In the genomic region with DNA sequence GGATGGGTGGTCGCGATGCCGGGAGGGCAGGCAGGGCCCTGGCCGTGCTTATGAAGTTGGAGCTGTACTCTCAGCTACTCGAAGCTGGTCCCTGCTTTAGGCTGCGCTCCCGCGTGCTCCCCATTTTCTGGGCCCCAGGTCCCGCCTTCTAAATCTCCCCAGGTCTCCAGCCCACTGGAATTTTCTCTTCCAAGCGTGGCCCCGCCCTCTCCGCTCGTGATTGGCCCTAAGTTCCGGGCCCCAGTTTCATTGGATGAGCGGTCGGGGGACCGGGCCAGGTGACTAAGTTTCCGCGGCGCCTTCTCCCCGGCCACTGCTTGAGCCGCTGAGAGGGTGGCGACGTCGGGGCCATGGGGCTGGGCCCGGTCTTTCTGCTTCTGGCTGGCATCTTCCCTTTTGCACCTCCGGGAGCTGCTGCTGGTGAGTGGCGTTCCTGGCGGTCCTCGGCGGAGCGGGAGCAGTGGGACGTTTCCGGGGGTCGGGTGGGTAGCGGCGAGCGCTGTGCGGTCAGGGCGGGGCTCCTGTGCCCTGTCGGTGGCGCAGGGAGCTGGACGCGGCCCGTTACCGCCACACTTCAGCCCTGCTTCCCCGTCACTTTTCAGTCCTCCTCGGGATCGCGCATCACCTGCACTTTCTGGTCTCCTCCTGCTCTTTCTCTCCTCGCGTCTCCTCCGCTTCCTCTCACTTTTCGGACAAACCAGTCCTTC, we compare ENCODE assay signal across 8 cellular contexts. TPM values are rescaled to one million over a fixed set of nuclear protein-coding genes. Genes with fewer than 3 reads are reported as not detected.
DNase-seq lines count a peak whose midpoint lies in the region; ATAC-seq and TF ChIP-seq lines count a peak whose summit lies in the region.

A gene (plus strand): TSS at position 313 of the 707 bp plus-strand sequence. CDS start 38 bp downstream, at position 351.

- ATAC-seq in CD4-positive, CD25-positive, alpha-beta regulatory T cell (ENCODE audit: low read depth in 2 of 2): peak; percentile 54 to 57
- peak; percentile 55 for ATAC-seq in GM21390 (IDR thresholded peaks at IDR 0.05; ENCODE audit: unreplicated experiment)

- no peaks in the 10 kb centered on the region for H4K20me1 ChIP-seq in KMS-11 (ENCODE audit: insufficient read depth)

- peaks cover 60% of the 10 kb centered on the region for H3K4me1 ChIP-seq in CD4-positive, CD25-positive, alpha-beta regulatory T cell (ENCODE audit: control insufficient read depth, insufficient read depth, low read length, poor library complexity, severe bottlenecking)
- H3K4me1 ChIP-seq in KMS-11 (ENCODE audit: low read depth, poor library complexity, severe bottlenecking) (peaks cover 30% of the 10 kb centered on the region), spleen (peaks cover 17 to 85% (median 64%) of the 10 kb centered on the region in 6 donors)

- DNase-seq in CD4-positive, CD25-positive, alpha-beta regulatory T cell: peak; percentile 48 to 72 (median 69)
- DNase-seq in activated CD4-positive, CD25-positive, alpha-beta regulatory T cell treated with anti-CD3 and anti-CD28 coated beads, Interleukin-2, amount 50 U/mL, for 16 hours (ENCODE audit: low read depth, low spot score): peak; percentile 50
- peak; percentile 92 for DNase-seq in cerebellar cortex (ENCODE audit: low spot score)
- DNase-seq in islet precursor cell: peak; percentile 96
- peak; percentile 94 for DNase-seq in spleen
- DNase-seq in NK-92 treated with Interleukin-12 subunit alpha and Interleukin-12 subunit beta, amount 100 ng/mL, for 24 hours (lab: John Stamatoyannopoulos, UW): no peak

- H3K27ac ChIP-seq in CD4-positive, CD25-positive, alpha-beta regulatory T cell (ENCODE audit: insufficient read depth, low read length, poor library complexity, severe bottlenecking): peak within 1 kb of the TSS; percentile 84
- no peak within 1 kb of the TSS for H3K27ac ChIP-seq in KMS-11
- H3K27ac ChIP-seq in spleen: peak within 1 kb of the TSS; percentile 6 to 99 (median 98)

- no peaks in the 10 kb centered on the region for H3K27me3 Mint-ChIP-seq in CD4-positive, CD25-positive, alpha-beta regulatory T cell

- 1 to 3% (median 1%) methylated on average over 50 to 54 of the region's 54 CpGs for WGBS in spleen, 5 donors

- H3K27me3 ChIP-seq in CD4-positive, CD25-positive, alpha-beta regulatory T cell (ENCODE audit: control insufficient read depth, insufficient read depth, low read length): no peaks in the 10 kb centered on the region
- no peaks in the 10 kb centered on the region for H3K27me3 ChIP-seq in KMS-11 (ENCODE audit: insufficient read depth, low read depth)
- H3K27me3 ChIP-seq in spleen (replicated peaks in 1 of 7): no peaks in the 10 kb centered on the region

- H2AFZ ChIP-seq in KMS-11 (ENCODE audit: low read depth): peak within 1 kb of the TSS; percentile 44; the same call in 1 of the 2 replicates

- H3K36me3 Mint-ChIP-seq in CD4-positive, CD25-positive, alpha-beta regulatory T cell: no peaks in the 10 kb centered on the region

- no peaks in the 10 kb centered on the region for H3K9me3 ChIP-seq in CD4-positive, CD25-positive, alpha-beta regulatory T cell (ENCODE audit: control insufficient read depth in 2 of 2, low read length in 2 of 2)
- H3K9me3 ChIP-seq in spleen: no peaks in the 10 kb centered on the region

- TF ChIP-seq POLR2A in spleen (IDR thresholded peaks at IDR 0.05): no peak

- H3K9me3 Mint-ChIP-seq in CD4-positive, CD25-positive, alpha-beta regulatory T cell: no peaks in the 10 kb centered on the region

- peak within 1 kb of the TSS; percentile 54 for H3K4me2 ChIP-seq in KMS-11

- H3K79me2 ChIP-seq in KMS-11 (ENCODE audit: insufficient read depth, low read depth): peaks cover 14% of the 10 kb centered on the region

- intact Hi-C loops in spleen (cut with DNase I; ENCODE audit: low total_unique reads): loop anchor here (10.0 kb wide), 1 partner anchor 91 kb away; a partner anchor contains a TSS

- H3K36me3 ChIP-seq in CD4-positive, CD25-positive, alpha-beta regulatory T cell (ENCODE audit: control insufficient read depth, insufficient read depth, low read length): no peaks in the 10 kb centered on the region
- no peaks in the 10 kb centered on the region for H3K36me3 ChIP-seq in KMS-11 (ENCODE audit: insufficient read depth)
- no peaks in the 10 kb centered on the region for H3K36me3 ChIP-seq in spleen

- peak within 1 kb of the TSS; percentile 91 to 98 (median 96) for H3K4me3 Mint-ChIP-seq in CD4-positive, CD25-positive, alpha-beta regulatory T cell

- H3K27ac Mint-ChIP-seq in CD4-positive, CD25-positive, alpha-beta regulatory T cell: peak within 1 kb of the TSS; percentile 82 to 93 (median 91)

- TF ChIP-seq CTCF in KMS-11 (conservative IDR thresholded peaks at IDR 0.05; ENCODE audit: low read depth, low read length) (no peak), spleen (IDR thresholded peaks at IDR 0.05 in 8 of 11, conservative IDR thresholded peaks at IDR 0.05 in 3 of 11) (peak in 4 of 11 experiments; percentile 7 to 30 (median 18))

- H3K4me1 Mint-ChIP-seq in CD4-positive, CD25-positive, alpha-beta regulatory T cell: peaks cover 44 to 89% (median 63%) of the 10 kb centered on the region in 4 donors

- no peak within 1 kb of the TSS for H3K9ac ChIP-seq in KMS-11

- H3K4me3 ChIP-seq in CD4-positive, CD25-positive, alpha-beta regulatory T cell (ENCODE audit: low read depth, low read length): peak within 1 kb of the TSS; percentile 90
- H3K4me3 ChIP-seq in KMS-11 (IDR thresholded peaks at IDR 0.05; ENCODE audit: insufficient read depth, low read depth, low read length): no peak within 1 kb of the TSS
- peak within 1 kb of the TSS; percentile 63 to 89 (median 67) for H3K4me3 ChIP-seq in spleen

RNA-seq across cellular contexts. Expression of the gene that starts here (rescaled TPM):
- total RNA-seq in CD4-positive, CD25-positive, alpha-beta regulatory T cell: 15.9 TPM
- 10 to 100 TPM in 1 of 4 donors, 1 to 10 TPM in 3; 6.4 to 10.6 (median 7.5) TPM for polyA plus RNA-seq in CD4-positive, CD25-positive, alpha-beta regulatory T cell
- 10 to 100 TPM; 14.6 to 19.7 (median 15.2) TPM for total RNA-seq in spleen
- 10 to 100 TPM in 2 of 3 donors, 1 to 10 TPM in 1; 7.8 to 27.4 (median 17.0) TPM for polyA plus RNA-seq in spleen
